In genomic region chr13:100597253-100597652, GRCh38 we compare ENCODE assay signal across 32 cellular contexts. TPM values are rescaled to one million over a fixed set of nuclear protein-coding genes. Genes with fewer than 3 reads are reported as not detected.
A peak's percentile ranks its signal among the peaks of the same experiment; 100 is the strongest.
DNase-seq lines count a peak whose midpoint lies in the region; ATAC-seq and TF ChIP-seq lines count a peak whose summit lies in the region.
"Had no signal": no experiment of that assay in that cellular context is flagged by ENCODE, and none has a peak within 500 bp of the region (broad histone marks: within the 10 kb centered on the region; RNA-seq: fewer than 3 reads in every experiment).

No MANE protein-coding gene starts in this region.

- ATAC-seq in GM18909 (IDR thresholded peaks at IDR 0.05; ENCODE audit: poor library complexity, unreplicated experiment) = no peak
- no peak for ATAC-seq in left ventricle myocardium superior
- ATAC-seq in HG03342 (IDR thresholded peaks at IDR 0.05; ENCODE audit: unreplicated experiment) = no peak
- no peak for ATAC-seq in omental fat pad (ENCODE audit: low FRiP score)
- ATAC-seq: A549; activated CD8-positive, alpha-beta T cell treated with anti-CD3 and anti-CD28 coated beads for 36 hours; CD8-positive, alpha-beta T cell; HCT116; heart right ventricle; lower lobe of right lung; naive thymus-derived CD8-positive, alpha-beta T cell had no signal

- in situ Hi-C loops in Caki2 (cut with HindIII; ENCODE audit: low pct_unique_long_range_greater_than_20kb, low sequenced_read_pairs) = no loop called here

- no peak overlapping the region for H3K4me3 ChIP-seq in HFF-Myc (replicated peaks; ENCODE audit: low read depth, low read length)
- no peak overlapping the region for H3K4me3 ChIP-seq in fibroblast of mammary gland (ENCODE audit: control insufficient read depth, low read depth, low read length)
- H3K4me3 ChIP-seq: A549, heart right ventricle, lower lobe of right lung, prostate gland, sigmoid colon, tibial artery had no signal

- TF ChIP-seq CTCF in HFF-Myc (IDR thresholded peaks at IDR 0.05; ENCODE audit: low read depth, low read length, missing control alignments) = no peak
- TF ChIP-seq CTCF in fibroblast of mammary gland (conservative IDR thresholded peaks at IDR 0.05; ENCODE audit: control insufficient read depth, insufficient read depth, low read depth, low read length) = no peak
- TF ChIP-seq CTCF in omental fat pad (IDR thresholded peaks at IDR 0.05) = no peak

- peak; percentile 2 for DNase-seq in Caki2 (ENCODE audit: low read depth)
- peak; percentile 21 for DNase-seq in HFF-Myc (ENCODE audit: extremely low read depth, low read depth)
- peak; percentile 14 for DNase-seq in RKO (ENCODE audit: low spot score)
- DNase-seq in fibroblast of mammary gland (ENCODE audit: low read depth) = peak; percentile 32
- DNase-seq in left ventricle myocardium superior = no peak
- DNase-seq in omental fat pad (ENCODE audit: low spot score) = no peak
- DNase-seq: activated CD4-positive, CD25-positive, alpha-beta regulatory T cell treated with anti-CD3 and anti-CD28 coated beads, Interleukin-2, amount 50 U/mL, for 72 hours; activated CD8-positive, alpha-beta memory T cell treated with anti-CD3 and anti-CD28 coated beads, Interleukin-2, amount 50 U/mL, for 48 hours; activated CD8-positive, alpha-beta T cell treated with anti-CD3 and anti-CD28 coated beads for 36 hours; anterior cingulate cortex; BE2C; CD8-positive, alpha-beta T cell; endodermal cell; foreskin melanocyte; heart right ventricle; kidney glomerular epithelial cell; lower lobe of right lung; midbrain; naive thymus-derived CD8-positive, alpha-beta T cell; NCI-H1930; NCI-H526; nucleus accumbens; SHP77 treated with DMSO at 0.1 percent for 48 hours; sigmoid colon; stimulated activated CD4-positive, alpha-beta T cell treated with anti-CD3 and anti-CD28 coated beads, Interleukin-4, amount 100 ng/mL, for 4 hours; T-helper 2 cell; tibial artery had no signal

- intact Hi-C loops in left ventricle myocardium superior (cut with micrococcal nuclease) = no loop called here

RNA-seq across cellular contexts. Expression of gene GGACT, which starts 8.7 kb away (rescaled TPM):
- 2.5 and 4.7 TPM in 2 replicates for total RNA-seq in Caki2 (2014; rRNA removed; shearing (Covaris generic); ENCODE audit: low replicate concordance)
- 1.4 TPM for total RNA-seq in left ventricle myocardium superior
- 1 to 10 TPM; 2.6 to 4.6 (median 3.1) TPM for total RNA-seq in omental fat pad

Comparison
In these comparisons a context has a peak if more than half of its experiments do, and no peak if none do; other contexts are left out.
1. DNase-seq: peak in Caki2 (single experiment), HFF-Myc (single experiment), RKO (single experiment) and fibroblast of mammary gland (single experiment); none in left ventricle myocardium superior (single experiment) and omental fat pad (single experiment).